ENCODE assay signal across 8 cellular contexts in the genomic region with DNA sequence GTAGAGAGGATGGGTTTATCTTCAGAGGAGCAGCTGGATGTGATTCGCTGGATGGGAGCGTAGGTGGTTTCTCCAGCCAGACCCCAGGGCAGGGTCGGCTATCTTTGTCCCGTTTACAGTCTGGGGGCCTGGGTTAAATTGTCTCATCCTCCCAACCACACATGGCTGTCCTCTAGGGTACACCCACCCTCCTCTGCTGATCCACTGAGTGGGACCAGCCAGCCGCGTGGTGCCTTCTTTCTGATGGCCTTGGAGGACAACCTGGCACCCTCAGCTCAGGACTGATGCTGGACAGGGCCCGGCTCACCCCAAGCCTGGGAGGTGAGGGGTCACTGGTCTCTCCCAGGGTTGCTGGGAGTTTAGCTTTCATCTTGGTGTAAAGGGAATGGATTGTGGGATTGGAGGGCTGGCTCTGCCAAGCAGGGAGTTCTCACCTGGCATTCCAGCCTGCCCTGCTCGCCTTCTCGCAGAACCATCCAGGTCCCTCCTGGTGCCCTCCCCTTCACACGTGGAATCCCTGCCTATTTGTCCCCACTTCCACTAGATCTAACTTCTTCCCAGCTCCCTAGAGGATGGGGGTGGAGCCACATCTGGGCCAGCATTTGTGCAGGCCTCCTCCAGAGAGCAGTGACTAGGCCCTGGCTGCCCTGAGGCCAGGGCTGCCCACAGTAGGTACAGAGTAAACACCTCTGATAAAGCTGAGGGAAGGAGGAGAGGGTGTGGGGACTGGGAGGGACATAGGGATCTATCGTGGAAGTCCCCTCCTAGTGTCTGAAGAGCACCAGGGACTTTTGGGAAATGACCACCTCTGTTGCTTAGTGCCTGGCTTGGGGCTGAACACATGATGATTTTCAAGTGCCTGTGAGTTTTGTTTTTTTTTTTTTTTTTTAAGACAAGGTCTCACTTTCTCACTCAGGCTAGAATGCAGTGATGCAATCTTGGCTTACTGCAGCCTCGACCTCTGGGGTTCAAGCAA. TPM values are rescaled to one million over a fixed set of nuclear protein-coding genes. Genes with fewer than 3 reads are reported as not detected.
DNase-seq lines count a peak whose midpoint lies in the region; ATAC-seq and TF ChIP-seq lines count a peak whose summit lies in the region.

No MANE protein-coding gene starts in this region.

- no peak overlapping the region for H3K9ac ChIP-seq in HUES48 (ENCODE audit: low read depth, low read length)

- CTCF ChIA-PET in BJ (lab: Yijun Ruan, JAX), result interaction anchor here (0.6 to 3.2 kb wide), 11 partner anchors 10 to 1054 kb away, joined by 3 to 14 read pairs (median 4); no protein-coding TSS in a partner anchor

- peaks cover 5% of the 10 kb centered on the region for H3K36me3 ChIP-seq in BJ (ENCODE audit: control insufficient read depth, insufficient read depth, low read length)
- H3K36me3 ChIP-seq in HUES48 (ENCODE audit: control insufficient read depth, insufficient read depth, low read length), result 0 out of 2 replicates have a peak, but pooled peaks cover 9% of the 10 kb centered on the region
- H3K36me3 ChIP-seq in breast epithelium, result no peaks in the 10 kb centered on the region
- no peaks in the 10 kb centered on the region for H3K36me3 ChIP-seq in mucosa of descending colon (ENCODE audit: low read depth)

- H3K27ac ChIP-seq in HUES48 (ENCODE audit: low read depth, low read length), result no peak overlapping the region
- H3K27ac ChIP-seq in breast epithelium, result peak overlapping the region; percentile 90 to 91

- DNase-seq in BJ (ENCODE audit: low read depth), result no peak
- DNase-seq in breast epithelium (ENCODE audit: low spot score in 2 of 2), result no peak
- peak in 2 of 3 donors; percentile 41 to 65 for DNase-seq in mucosa of descending colon
- no peak for DNase-seq in HUDEP-2 (lab: John Stamatoyannopoulos, UW; ENCODE audit: unreplicated experiment in 76 of 76)
- DNase-seq in NCI-H748 (lab: John Stamatoyannopoulos, UW; ENCODE audit: unreplicated experiment), result no peak

- H3K27me3 ChIP-seq in BJ (ENCODE audit: control insufficient read depth, insufficient read depth, low read length) (no peaks in the 10 kb centered on the region), HUES48 (ENCODE audit: control insufficient read depth, insufficient read depth, low read length) (peaks cover 25% of the 10 kb centered on the region), breast epithelium (no peaks in the 10 kb centered on the region)

- peaks cover 30% of the 10 kb centered on the region for H3K4me1 ChIP-seq in HUES48 (ENCODE audit: control insufficient read depth, insufficient read depth, low read length)
- H3K4me1 ChIP-seq in breast epithelium, result no peaks in the 10 kb centered on the region
- peaks cover 47% of the 10 kb centered on the region for H3K4me1 ChIP-seq in mucosa of descending colon (ENCODE audit: low read depth)

- TF ChIP-seq CTCF in BJ (IDR thresholded peaks at IDR 0.05; ENCODE audit: insufficient read depth, low read depth, low read length) (no peak), breast epithelium (IDR thresholded peaks at IDR 0.05) (no peak), mucosa of descending colon (IDR thresholded peaks at IDR 0.05) (no peak)

- H3K4me3 ChIP-seq in BJ (ENCODE audit: low read depth, low read length), result peak overlapping the region; percentile 62
- peak overlapping the region; percentile 79 for H3K4me3 ChIP-seq in HUES48 (ENCODE audit: low read depth, low read length)
- peak overlapping the region; percentile 67 to 86 (median 73) for H3K4me3 ChIP-seq in breast epithelium
- H3K4me3 ChIP-seq in mucosa of descending colon, result peak overlapping the region; percentile 60

- intact Hi-C loops in breast epithelium (cut with DNase I; ENCODE audit: low total_unique reads) (no loop called here), mucosa of descending colon (cut with DNase I, micrococcal nuclease) (no loop called here)

- POLR2A ChIA-PET in BJ (lab: Charles Lee), result no interaction called here

- no peak for TF ChIP-seq POLR2A in breast epithelium (IDR thresholded peaks at IDR 0.05)

- no peaks in the 10 kb centered on the region for H3K9me3 ChIP-seq in HUES48 (ENCODE audit: control insufficient read depth, insufficient read depth, low read length)
- H3K9me3 ChIP-seq in breast epithelium, result no peaks in the 10 kb centered on the region
- H3K9me3 ChIP-seq in mucosa of descending colon, result no peaks in the 10 kb centered on the region

- peak; percentile 9 for ATAC-seq in mucosa of descending colon
- no peak for ATAC-seq in HG02970 (IDR thresholded peaks at IDR 0.05; ENCODE audit: low FRiP score, unreplicated experiment)
- no peak for ATAC-seq in GM18519 (IDR thresholded peaks at IDR 0.05; ENCODE audit: low FRiP score, unreplicated experiment)

RNA-seq across cellular contexts. Expression of gene ITPR3, which starts 1.6 kb away (rescaled TPM):
- 8.6 and 16.6 TPM in 2 replicates for polyA plus RNA-seq in BJ (2011; rRNA removed)
- 14.8 and 16.6 TPM in 2 replicates for polyA minus RNA-seq in BJ (2011; rRNA and poly(A)+ RNA removed)
- total RNA-seq in breast epithelium, result 10 to 100 TPM; 18.4 to 40.0 (median 27.7) TPM
- total RNA-seq in mucosa of descending colon, result 100 to 1,000 TPM in 2 of 3 donors, 10 to 100 TPM in 1; 60.2 to 111 (median 103) TPM

RNA-seq across cellular contexts. Expression of gene BAK1, which starts 42.7 kb away (rescaled TPM):
- polyA plus RNA-seq in BJ (2011; rRNA removed), result 16.6 and 24.5 TPM in 2 replicates
- 17.8 and 25.4 TPM in 2 replicates for polyA minus RNA-seq in BJ (2011; rRNA and poly(A)+ RNA removed)
- 10 to 100 TPM in 1 of 3 donors, 1 to 10 TPM in 2; 6.7 to 11.1 (median 7.0) TPM for total RNA-seq in breast epithelium
- 10 to 100 TPM; 57.1 to 97.9 (median 90.5) TPM for total RNA-seq in mucosa of descending colon

Comparison
In these comparisons a context has a peak if more than half of its experiments do, and no peak if none do; other contexts are left out.
1. DNase-seq: peak in mucosa of descending colon (2 of 3); none in BJ (single experiment), breast epithelium (0 of 2), HUDEP-2 (0 of 76) and NCI-H748 (single experiment).
2. RNA of gene BAK1, which starts 42.7 kb away (total RNA-seq): 57.1 to 97.9 TPM in mucosa of descending colon; 6.7 to 11.1 TPM in breast epithelium; every median in the first group is over 4 times any median in the second.
3. Peak in every context shown above with its lines, with median percentiles within 50 percentile points of each other: H3K4me3 ChIP-seq.